Comparison of ENCODE assay signal across 17 cellular contexts in genomic region chr19:4861147-4861546, GRCh38. TPM values are rescaled to one million over a fixed set of nuclear protein-coding genes. Genes with fewer than 3 reads are reported as not detected.
DNase-seq lines count a peak whose midpoint lies in the region; ATAC-seq and TF ChIP-seq lines count a peak whose summit lies in the region.
"Had no signal": no experiment of that assay in that cellular context is flagged by ENCODE, and none has a peak within 500 bp of the region (broad histone marks: within the 10 kb centered on the region; RNA-seq: fewer than 3 reads in every experiment).

No MANE protein-coding gene starts in this region.

- DNase-seq in COR-L47 (lab: John Stamatoyannopoulos, UW) (peak; percentile 56), NCI-H1048 (lab: John Stamatoyannopoulos, UW) (peak; percentile 30), mucosa of gallbladder (ENCODE audit: low spot score) (peak; percentile 84), SJCRH30 (no peak)
- DNase-seq in T-helper 2 cell treated with Interferon-gamma antibody and Interleukin-4, amounts not matched to agents 5 μg/mL and 100 μg/mL, for 36 hours (ENCODE audit: low spot score): no peak
- DNase-seq in effector CD8-positive, alpha-beta T cell (lab: John Stamatoyannopoulos, UW): no peak
- DNase-seq: activated CD4-positive, alpha-beta memory T cell treated with anti-CD3 and anti-CD28 coated beads, Interleukin-2, amount 10 ng/mL, durations not matched to agents 7 days and 5 days; activated gamma-delta T cell; left ventricle myocardium superior; stimulated activated CD4-positive, alpha-beta T cell treated with anti-CD3 and anti-CD28 coated beads, Interleukin-12 subunit alpha, Interleukin-12 subunit beta, amount 100 ng/mL, for 4 hours; T1000 had no signal

- H3K27ac Mint-ChIP-seq in T-helper 2 cell treated with Interferon-gamma antibody and Interleukin-4, amounts not matched to agents 5 μg/mL and 100 μg/mL, for 36 hours: no peak overlapping the region
- H3K27ac Mint-ChIP-seq: activated CD4-positive, alpha-beta memory T cell treated with anti-CD3 and anti-CD28 coated beads, Interleukin-2, amount 10 ng/mL, durations not matched to agents 7 days and 5 days; brain had no signal

- no peaks in the 10 kb centered on the region for H3K36me3 Mint-ChIP-seq in T-helper 2 cell treated with Interferon-gamma antibody and Interleukin-4, amounts not matched to agents 5 μg/mL and 100 μg/mL, for 36 hours (ENCODE audit: low read depth)

- peaks cover 3% of the 10 kb centered on the region for H3K4me1 Mint-ChIP-seq in T-helper 2 cell treated with Interferon-gamma antibody and Interleukin-4, amounts not matched to agents 5 μg/mL and 100 μg/mL, for 36 hours (ENCODE audit: low read depth)
- H3K4me1 Mint-ChIP-seq: brain had no signal

- H3K27me3 Mint-ChIP-seq in T-helper 2 cell treated with Interferon-gamma antibody and Interleukin-4, amounts not matched to agents 5 μg/mL and 100 μg/mL, for 36 hours (ENCODE audit: low read depth): no peaks in the 10 kb centered on the region
- H3K27me3 Mint-ChIP-seq: activated CD4-positive, alpha-beta memory T cell treated with anti-CD3 and anti-CD28 coated beads, Interleukin-2, amount 10 ng/mL, durations not matched to agents 7 days and 5 days; brain; IgD-negative memory B cell had no signal

- no peak overlapping the region for H3K4me3 Mint-ChIP-seq in T-helper 2 cell treated with Interferon-gamma antibody and Interleukin-4, amounts not matched to agents 5 μg/mL and 100 μg/mL, for 36 hours
- H3K4me3 Mint-ChIP-seq: activated CD4-positive, alpha-beta memory T cell treated with anti-CD3 and anti-CD28 coated beads, Interleukin-2, amount 10 ng/mL, durations not matched to agents 7 days and 5 days; brain had no signal

- H3K27ac ChIP-seq in VCaP: peak overlapping the region; percentile 79
- no peak overlapping the region for H3K27ac ChIP-seq in SJCRH30
- H3K27ac ChIP-seq: neutrophil had no signal

- H3K9me3 ChIP-seq in SJCRH30 (replicated peaks): no peaks in the 10 kb centered on the region
- H3K9me3 ChIP-seq: neutrophil had no signal

- ATAC-seq in GM19351 (IDR thresholded peaks at IDR 0.05; ENCODE audit: unreplicated experiment): no peak
- ATAC-seq: left ventricle myocardium superior had no signal

- H3K36me3 ChIP-seq in SJCRH30: peaks cover 9% of the 10 kb centered on the region; the same call in 1 of the 2 replicates

- no peaks in the 10 kb centered on the region for H3K4me1 ChIP-seq in SJCRH30

- H3K27me3 ChIP-seq in SJCRH30: no peaks in the 10 kb centered on the region
- H3K27me3 ChIP-seq: neutrophil had no signal

- no peak for TF ChIP-seq CTCF in VCaP (conservative IDR thresholded peaks at IDR 0.05)

- H3K4me3 ChIP-seq in SJCRH30: no peak overlapping the region

- H3K9me3 Mint-ChIP-seq in T-helper 2 cell treated with Interferon-gamma antibody and Interleukin-4, amounts not matched to agents 5 μg/mL and 100 μg/mL, for 36 hours: no peaks in the 10 kb centered on the region
- H3K9me3 Mint-ChIP-seq: activated CD4-positive, alpha-beta memory T cell treated with anti-CD3 and anti-CD28 coated beads, Interleukin-2, amount 10 ng/mL, durations not matched to agents 7 days and 5 days; brain; IgD-negative memory B cell had no signal

RNA-seq across cellular contexts. Expression of gene PLIN3, which starts 6.3 kb away (rescaled TPM):
- 60.2 TPM for total RNA-seq in mucosa of gallbladder
- 49.0 and 50.1 TPM in 2 replicates for total RNA-seq in SJCRH30 (2014; rRNA removed; shearing (Covaris generic))

RNA-seq across cellular contexts. Expression of gene TICAM1, which starts 29.6 kb away (rescaled TPM):
- total RNA-seq in mucosa of gallbladder: 26.8 TPM
- total RNA-seq in SJCRH30 (2014; rRNA removed; shearing (Covaris generic)): 1.4 TPM in 2 replicates

RNA-seq across cellular contexts. Expression of gene ARRDC5, which starts 41.5 kb away (rescaled TPM):
- 0.52 TPM for total RNA-seq in mucosa of gallbladder
- not detected in 2 replicates for total RNA-seq in SJCRH30 (2014; rRNA removed; shearing (Covaris generic))
- total RNA-seq: left ventricle myocardium superior, RPMI7951 had no signal

RNA-seq across cellular contexts. Expression of gene UHRF1, which starts 48.2 kb away (rescaled TPM):
- total RNA-seq in mucosa of gallbladder: 4.5 TPM
- 228 and 230 TPM in 2 replicates for total RNA-seq in SJCRH30 (2014; rRNA removed; shearing (Covaris generic))

Comparison
In these comparisons a context has a peak if more than half of its experiments do, and no peak if none do; other contexts are left out.
1. DNase-seq: peak in COR-L47 (single experiment), NCI-H1048 (single experiment) and mucosa of gallbladder (single experiment); none in T-helper 2 cell treated with Interferon-gamma antibody and Interleukin-4, amounts not matched to agents 5 μg/mL and 100 μg/mL, for 36 hours (single experiment), SJCRH30 (0 of 2) and effector CD8-positive, alpha-beta T cell (single experiment).
2. RNA of gene TICAM1, which starts 29.6 kb away (total RNA-seq): 26.8 TPM in mucosa of gallbladder (single experiment); 1.4 TPM in SJCRH30; every median in the first group is over 10 times any median in the second.